Comparison of ENCODE assay signal across 8 cellular contexts in genomic region chr14:100440207-100440631, GRCh38.
DNase-seq lines count a peak whose midpoint lies in the region; ATAC-seq and TF ChIP-seq lines count a peak whose summit lies in the region.

No MANE protein-coding gene starts in this region.

- peak; percentile 86 to 87 for ATAC-seq in left cardiac atrium
- no peak for ATAC-seq in GM21515 (IDR thresholded peaks at IDR 0.05; ENCODE audit: unreplicated experiment)

- DNase-seq in AG08395 (ENCODE audit: low spot score) (peak; percentile 49), GM20000 (ENCODE audit: low spot score) (peak; percentile 50), NCI-H526 (lab: John Stamatoyannopoulos, UW) (peak; percentile 51 to 92), amygdala (lab: John Stamatoyannopoulos, UW) (peak in 49 of 56 donors; percentile 16 to 84 (median 49)), left cardiac atrium (peak; percentile 61), progenitor cell of endocrine pancreas (ENCODE audit: low spot score, unreplicated experiment) (peak; percentile 30), NOMO-1 treated with dmso at 0.1 percent for 144 hours (lab: John Stamatoyannopoulos, UW; ENCODE audit: unreplicated experiment) (no peak)

- intact Hi-C loops in left cardiac atrium (cut with DNase I): loop anchor here (5.0 to 10.0 kb wide), 2 partner anchors 205 to 207 kb away; no protein-coding TSS in a partner anchor

- no peaks in the 10 kb centered on the region for H3K36me3 Mint-ChIP-seq in progenitor cell of endocrine pancreas (ENCODE audit: insufficient read depth)

- no peak overlapping the region for H3K27ac Mint-ChIP-seq in progenitor cell of endocrine pancreas

- H3K4me3 Mint-ChIP-seq in progenitor cell of endocrine pancreas (ENCODE audit: low read depth): no peak overlapping the region

- H3K27me3 Mint-ChIP-seq in progenitor cell of endocrine pancreas: no peaks in the 10 kb centered on the region

- TF ChIP-seq CTCF in GM20000 (IDR thresholded peaks at IDR 0.05; ENCODE audit: extremely low read depth, missing control alignments): peak; percentile 62
- peak; percentile 62 for TF ChIP-seq CTCF in progenitor cell of endocrine pancreas (IDR thresholded peaks at IDR 0.05; ENCODE audit: unreplicated experiment)

- H3K4me1 Mint-ChIP-seq in progenitor cell of endocrine pancreas (ENCODE audit: low read depth): peaks cover 13% of the 10 kb centered on the region

- H3K9me3 Mint-ChIP-seq in progenitor cell of endocrine pancreas (ENCODE audit: low read depth): no peaks in the 10 kb centered on the region
